5 cellular contexts compared by ENCODE assay signal in genomic region chr4:152004801-152005200, GRCh38.
"Had no signal": no experiment of that assay in that cellular context is flagged by ENCODE, and none has a peak within 500 bp of the region (broad histone marks: within the 10 kb centered on the region; RNA-seq: fewer than 3 reads in every experiment).

No MANE protein-coding gene starts in this region.

- H3K4me3 ChIP-seq: K562 had no signal

- H3K36me3 Mint-ChIP-seq: IgD-negative memory B cell had no signal

- H3K27ac ChIP-seq: HL-60 had no signal

- DNase-seq: IMR-90 had no signal

- H3K4me3 Mint-ChIP-seq: IgD-negative memory B cell had no signal

- ATAC-seq: HepG2, K562 had no signal

- H3K27ac Mint-ChIP-seq: IgD-negative memory B cell had no signal
